Comparison of ENCODE assay signal across 17 cellular contexts in genomic region chr20:1636621-1637020, GRCh38. TPM values are rescaled to one million over a fixed set of nuclear protein-coding genes. Genes with fewer than 3 reads are reported as not detected.
DNase-seq lines count a peak whose midpoint lies in the region; ATAC-seq, FAIRE-seq and TF ChIP-seq lines count a peak whose summit lies in the region.
"Had no signal": no experiment of that assay in that cellular context is flagged by ENCODE, and none has a peak within 500 bp of the region (broad histone marks: within the 10 kb centered on the region; RNA-seq: fewer than 3 reads in every experiment).

No MANE protein-coding gene starts in this region.

- no peak for FAIRE-seq in small intestine (lab: Jason Lieb, UNC)
- FAIRE-seq: frontal cortex had no signal

- TF ChIP-seq POLR2A in esophagus muscularis mucosa (IDR thresholded peaks at IDR 0.05; ENCODE audit: low read depth): no peak

- TF ChIP-seq CTCF in OCI-LY3 (IDR thresholded peaks at IDR 0.05; ENCODE audit: low read depth, low read length) (peak; percentile 44), esophagus muscularis mucosa (IDR thresholded peaks at IDR 0.05) (no peak)

- H2AFZ ChIP-seq in OCI-LY3 (ENCODE audit: low read depth, low read length) (no peak overlapping the region), trophoblast cell (ENCODE audit: insufficient read depth, low read length, poor library complexity) (no peak overlapping the region)

- H4K12ac ChIP-seq in trophoblast cell (ENCODE audit: low read depth, low read length): no peak overlapping the region

- H2BK12ac ChIP-seq in trophoblast cell (ENCODE audit: low read length): no peak overlapping the region

- H3K9me3 ChIP-seq in OCI-LY3 (ENCODE audit: insufficient read depth, low read length) (no peaks in the 10 kb centered on the region), esophagus muscularis mucosa (peaks cover 0 to 10% (median 0%) of the 10 kb centered on the region in 4 donors), small intestine (ENCODE audit: control insufficient read depth, low read depth) (no peaks in the 10 kb centered on the region), trophoblast cell (ENCODE audit: insufficient read depth, low read depth, low read length) (no peaks in the 10 kb centered on the region)
- H3K9me3 ChIP-seq: uterus had no signal

- H2BK5ac ChIP-seq in trophoblast cell (ENCODE audit: low read depth, low read length, poor library complexity): no peak overlapping the region

- peaks cover 54% of the 10 kb centered on the region for H3K4me1 Mint-ChIP-seq in activated naive CD4-positive, alpha-beta T cell treated with anti-CD3 and anti-CD28 coated beads, Interleukin-2, amount 50 U/mL, for 24 hours

- H3K4me1 ChIP-seq in OCI-LY3 (ENCODE audit: low read length): no peaks in the 10 kb centered on the region
- H3K4me1 ChIP-seq in esophagus muscularis mucosa: no peaks in the 10 kb centered on the region
- no peaks in the 10 kb centered on the region for H3K4me1 ChIP-seq in small intestine (ENCODE audit: control insufficient read depth in 2 of 2, insufficient read depth in 1 of 2, low read depth in 1 of 2, low read length in 1 of 2)
- no peaks in the 10 kb centered on the region for H3K4me1 ChIP-seq in trophoblast cell (ENCODE audit: control insufficient read depth in 1 of 2, insufficient read depth in 2 of 2, low read length in 2 of 2)
- H3K4me1 ChIP-seq: uterus had no signal

- H3K18ac ChIP-seq in trophoblast cell (ENCODE audit: low read length): no peak overlapping the region

- no peaks in the 10 kb centered on the region for H4K20me1 ChIP-seq in OCI-LY3 (ENCODE audit: insufficient read depth, low read length)

- DNase-seq in activated naive CD4-positive, alpha-beta T cell treated with anti-CD3 and anti-CD28 coated beads, Interleukin-2, amount 50 U/mL, for 72 hours (ENCODE audit: low spot score in 2 of 2): no peak
- DNase-seq in esophagus muscularis mucosa (ENCODE audit: extremely low spot score) (peak; percentile 86), small intestine (peak; percentile 23), trophoblast cell (no peak)
- DNase-seq: activated T-cell treated with anti-CD3 and anti-CD28 coated beads for 4 hours; NCI-H1436 treated with DMSO at 0.1 percent for 48 hours; stimulated activated CD4-positive, alpha-beta T cell treated with anti-CD3 and anti-CD28 coated beads, Interleukin-1b, Interleukin-23, amount 100 ng/mL, for 48 hours; uterus had no signal

- H3K14ac ChIP-seq in trophoblast cell (ENCODE audit: low read length): no peak overlapping the region

- peaks cover 43% of the 10 kb centered on the region for H3K36me3 Mint-ChIP-seq in activated naive CD4-positive, alpha-beta T cell treated with anti-CD3 and anti-CD28 coated beads, Interleukin-2, amount 50 U/mL, for 24 hours
- peaks cover 14 to 43% of the 10 kb centered on the region in 2 donors for H3K36me3 Mint-ChIP-seq in activated naive CD4-positive, alpha-beta T cell treated with anti-CD3 and anti-CD28 coated beads, Interleukin-2, amount 50 U/mL, for 72 hours

- H3K9ac ChIP-seq in OCI-LY3 (ENCODE audit: low read length) (no peak overlapping the region), trophoblast cell (ENCODE audit: low read length) (no peak overlapping the region)

- no peak for ATAC-seq in activated naive CD4-positive, alpha-beta T cell treated with anti-CD3 and anti-CD28 coated beads, Interleukin-2, amount 50 U/mL, for 72 hours
- ATAC-seq in HG03354 (IDR thresholded peaks at IDR 0.05; ENCODE audit: poor library complexity, severe bottlenecking, unreplicated experiment) (no peak), GM19395 (IDR thresholded peaks at IDR 0.05; ENCODE audit: unreplicated experiment) (no peak)
- ATAC-seq: sciatic nerve had no signal

- H3K23ac ChIP-seq in trophoblast cell (ENCODE audit: low read length): no peak overlapping the region

- no peak overlapping the region for H4K91ac ChIP-seq in trophoblast cell (ENCODE audit: low read depth, low read length)

- intact Hi-C loops in esophagus muscularis mucosa (cut with DNase I): no loop called here

- no peaks in the 10 kb centered on the region for H3K27me3 Mint-ChIP-seq in activated naive CD4-positive, alpha-beta T cell treated with anti-CD3 and anti-CD28 coated beads, Interleukin-2, amount 50 U/mL, for 24 hours

- no peaks in the 10 kb centered on the region for H3K36me3 ChIP-seq in OCI-LY3 (replicated peaks; ENCODE audit: low read depth, low read length)
- H3K36me3 ChIP-seq in esophagus muscularis mucosa: no peaks in the 10 kb centered on the region
- no peaks in the 10 kb centered on the region for H3K36me3 ChIP-seq in small intestine (ENCODE audit: control insufficient read depth in 2 of 2, insufficient read depth in 2 of 2, low read length in 2 of 2)
- H3K36me3 ChIP-seq in trophoblast cell (ENCODE audit: control insufficient read depth in 1 of 2, insufficient read depth in 2 of 2, low read length in 2 of 2): no peaks in the 10 kb centered on the region
- H3K36me3 ChIP-seq: uterus had no signal

- no peaks in the 10 kb centered on the region for H3K79me2 ChIP-seq in OCI-LY3 (ENCODE audit: low read length)
- H3K79me2 ChIP-seq in trophoblast cell (ENCODE audit: control insufficient read depth, insufficient read depth, low read length, poor library complexity): no peaks in the 10 kb centered on the region

- WGBS in esophagus muscularis mucosa: 79% methylated on average over 2 of the region's 2 CpGs
- 17 to 60% (median 50%) methylated on average over 2 of the region's 2 CpGs for WGBS in small intestine, 3 donors
- no CpG with 5 or more reads among the region's 2 CpGs for WGBS in trophoblast cell (ENCODE audit: extremely low coverage, insufficient coverage, insufficient read length)

- no peak overlapping the region for H3K4me3 Mint-ChIP-seq in activated naive CD4-positive, alpha-beta T cell treated with anti-CD3 and anti-CD28 coated beads, Interleukin-2, amount 50 U/mL, for 24 hours

- H2BK120ac ChIP-seq in trophoblast cell (ENCODE audit: insufficient read depth, low read length, poor library complexity): no peak overlapping the region

- H3K4me3 ChIP-seq in OCI-LY3 (ENCODE audit: low read length): no peak overlapping the region
- H3K4me3 ChIP-seq in esophagus muscularis mucosa: no peak overlapping the region
- H3K4me3 ChIP-seq in small intestine (ENCODE audit: low read depth in 1 of 2, low read length in 2 of 2): no peak overlapping the region
- no peak overlapping the region for H3K4me3 ChIP-seq in trophoblast cell (ENCODE audit: low read depth, low read length)
- H3K4me3 ChIP-seq: uterus had no signal

- no peak overlapping the region for H3K27ac ChIP-seq in OCI-LY3 (ENCODE audit: low read length)
- no peak overlapping the region for H3K27ac ChIP-seq in esophagus muscularis mucosa (replicated peaks in 1 of 4)
- H3K27ac ChIP-seq in small intestine (ENCODE audit: low read depth in 1 of 2, low read length in 1 of 2): no peak overlapping the region
- H3K27ac ChIP-seq in trophoblast cell (ENCODE audit: low read depth, low read length): no peak overlapping the region
- H3K27ac ChIP-seq: RWPE1, uterus had no signal

- H4K8ac ChIP-seq in trophoblast cell (ENCODE audit: low read depth, low read length): no peak overlapping the region

- no peak for TF ChIP-seq EP300 in esophagus muscularis mucosa (IDR thresholded peaks at IDR 0.05)

- H3K27me3 ChIP-seq in OCI-LY3 (ENCODE audit: low read depth, low read length): peaks cover 11% of the 10 kb centered on the region
- no peaks in the 10 kb centered on the region for H3K27me3 ChIP-seq in esophagus muscularis mucosa
- H3K27me3 ChIP-seq in small intestine (ENCODE audit: control insufficient read depth in 2 of 2, insufficient read depth in 2 of 2, low read length in 2 of 2): no peaks in the 10 kb centered on the region
- H3K27me3 ChIP-seq in trophoblast cell (ENCODE audit: insufficient read depth, low read length): no peaks in the 10 kb centered on the region
- H3K27me3 ChIP-seq: uterus had no signal

- peak overlapping the region; percentile 59 for H3K27ac Mint-ChIP-seq in activated naive CD4-positive, alpha-beta T cell treated with anti-CD3 and anti-CD28 coated beads, Interleukin-2, amount 50 U/mL, for 24 hours
- H3K27ac Mint-ChIP-seq in activated naive CD4-positive, alpha-beta T cell treated with anti-CD3 and anti-CD28 coated beads, Interleukin-2, amount 50 U/mL, for 72 hours: peak overlapping the region in 1 of 2 donors; percentile 29

- H3K4me2 ChIP-seq in OCI-LY3 (ENCODE audit: low read length): no peak overlapping the region
- no peak overlapping the region for H3K4me2 ChIP-seq in trophoblast cell (ENCODE audit: low read length)

- no peaks in the 10 kb centered on the region for H3K79me1 ChIP-seq in trophoblast cell (ENCODE audit: low read length)

- H3K9me3 Mint-ChIP-seq in activated naive CD4-positive, alpha-beta T cell treated with anti-CD3 and anti-CD28 coated beads, Interleukin-2, amount 50 U/mL, for 24 hours: no peaks in the 10 kb centered on the region
- H3K9me3 Mint-ChIP-seq in activated naive CD4-positive, alpha-beta T cell treated with anti-CD3 and anti-CD28 coated beads, Interleukin-2, amount 50 U/mL, for 72 hours: peaks cover 7% of the 10 kb centered on the region in 2 donors

- no peak overlapping the region for H3K4ac ChIP-seq in trophoblast cell (ENCODE audit: low read depth, low read length)

- no peak overlapping the region for H2AK5ac ChIP-seq in trophoblast cell (ENCODE audit: low read length)

RNA-seq across cellular contexts. Expression of gene SIRPB1, which starts 16.8 kb away (rescaled TPM):
- total RNA-seq in activated naive CD4-positive, alpha-beta T cell treated with anti-CD3 and anti-CD28 coated beads, Interleukin-2, amount 50 U/mL, for 72 hours: 1 to 10 TPM in 1 of 2 donors, under 1 TPM in 1; 0.99 to 1.9 TPM
- total RNA-seq in esophagus muscularis mucosa: 1 to 10 TPM in 3 of 4 donors, under 1 TPM in 1; under 0.01 to 4.0 (median 3.1) TPM
- polyA plus RNA-seq in small intestine: under 1 TPM in 2 of 3 donors, not detected in 1; 0.22 to 0.54 TPM
- 0.14 and 0.31 TPM in 2 replicates for polyA plus RNA-seq in trophoblast cell (2013)

RNA-seq across cellular contexts. Expression of gene SIRPG, which starts 21.0 kb away (rescaled TPM):
- total RNA-seq in activated naive CD4-positive, alpha-beta T cell treated with anti-CD3 and anti-CD28 coated beads, Interleukin-2, amount 50 U/mL, for 72 hours: 10 to 100 TPM; 46.9 to 67.8 TPM
- total RNA-seq in esophagus muscularis mucosa: not detected
- polyA plus RNA-seq in small intestine: 1 to 10 TPM in 1 of 3 donors, under 1 TPM in 2; 0.89 to 2.2 (median 0.98) TPM
- not detected in 2 replicates for polyA plus RNA-seq in trophoblast cell (2013)
- total RNA-seq: frontal cortex, HT1080, osteocyte, sciatic nerve had no signal

Comparison
In these comparisons a context has a peak if more than half of its experiments do, and no peak if none do; other contexts are left out.
1. DNase-seq: peak in esophagus muscularis mucosa (single experiment) and small intestine (single experiment); none in activated naive CD4-positive, alpha-beta T cell treated with anti-CD3 and anti-CD28 coated beads, Interleukin-2, amount 50 U/mL, for 72 hours (0 of 2) and trophoblast cell (0 of 2).
2. RNA of gene SIRPG, which starts 21.0 kb away (total RNA-seq): 46.9 to 67.8 TPM in activated naive CD4-positive, alpha-beta T cell treated with anti-CD3 and anti-CD28 coated beads, Interleukin-2, amount 50 U/mL, for 72 hours; not detected in esophagus muscularis mucosa; every median in the first group is over 10 times any median in the second.